Comparison of ENCODE assay signal across 27 cellular contexts in genomic region chr17:1634841-1635650, GRCh38. TPM values are rescaled to one million over a fixed set of nuclear protein-coding genes. Genes with fewer than 3 reads are reported as not detected.
DNase-seq lines count a peak whose midpoint lies in the region; ATAC-seq, FAIRE-seq and TF ChIP-seq lines count a peak whose summit lies in the region.
"Had no signal": no experiment of that assay in that cellular context is flagged by ENCODE, and none has a peak within 500 bp of the region (broad histone marks: within the 10 kb centered on the region; RNA-seq: fewer than 3 reads in every experiment).

No MANE protein-coding gene starts in this region.

- H3K4me1 ChIP-seq in neuronal stem cell (ENCODE audit: control insufficient read depth in 2 of 2, insufficient read depth in 1 of 2, low read depth in 1 of 2, low read length in 2 of 2) (peaks cover 17 to 22% of the 10 kb centered on the region in 2 donors), testis (peaks cover 10% of the 10 kb centered on the region)
- H3K4me1 ChIP-seq: BE2C, HAP-1 had no signal

- peak overlapping the region; percentile 53 for H2BK5ac ChIP-seq in neuronal stem cell (ENCODE audit: low read length)

- no peaks in the 10 kb centered on the region for H3K9me3 ChIP-seq in neuronal stem cell (replicated peaks in 1 of 2; ENCODE audit: control insufficient read depth in 2 of 2, insufficient read depth in 1 of 2, low read depth in 1 of 2, low read length in 2 of 2)
- no peaks in the 10 kb centered on the region for H3K9me3 ChIP-seq in testis
- H3K9me3 ChIP-seq: A549; BE2C; BLaER1 treated with 17β-estradiol and CSF1 and Interleukin-3, amounts not matched to agents 10 nM and 100 nM; HAP-1 had no signal

- no peak for FAIRE-seq in HTR-8/SVneo (lab: Jason Lieb, UNC)
- FAIRE-seq: A549, D721Med, GM12878, GM19239, H1 had no signal

- H3K27ac ChIP-seq in neuronal stem cell (replicated peaks; ENCODE audit: low read length) (no peak overlapping the region), testis (peak overlapping the region in 1 of 2 donors; percentile 71)
- H3K27ac ChIP-seq: A549, GM23248 had no signal

- H2AFZ ChIP-seq in neuronal stem cell (ENCODE audit: low read length) = no peak overlapping the region
- H2AFZ ChIP-seq: GM23248 had no signal

- peak overlapping the region; percentile 94 for H2BK12ac ChIP-seq in neuronal stem cell (ENCODE audit: low read length)

- peak overlapping the region; percentile 65 for H4K8ac ChIP-seq in neuronal stem cell (ENCODE audit: low read depth, low read length)

- no peak overlapping the region for H3K4me3 Mint-ChIP-seq in WTC11
- H3K4me3 Mint-ChIP-seq: CD14-positive monocyte; CD4-positive, alpha-beta T cell; CD8-positive, alpha-beta memory T cell; HFFc6 had no signal

- H3K4ac ChIP-seq in neuronal stem cell (ENCODE audit: low read length) = peak overlapping the region; percentile 89

- no peak for ATAC-seq in WTC11
- ATAC-seq: A549, GM12878 had no signal

- no peaks in the 10 kb centered on the region for H3K36me3 ChIP-seq in H7 (replicated peaks; ENCODE audit: control insufficient read depth, insufficient read depth, low read length)
- no peaks in the 10 kb centered on the region for H3K36me3 ChIP-seq in neuronal stem cell (replicated peaks in 1 of 2; ENCODE audit: control insufficient read depth in 2 of 2, insufficient read depth in 2 of 2, low read length in 2 of 2)
- H3K36me3 ChIP-seq in testis (ENCODE audit: low read depth, missing control alignments) = no peaks in the 10 kb centered on the region
- H3K36me3 ChIP-seq: BE2C, HAP-1 had no signal

- H3K23ac ChIP-seq in neuronal stem cell (ENCODE audit: low read depth, low read length, poor library complexity) = no peak overlapping the region

- H3K27ac Mint-ChIP-seq in WTC11 = no peak overlapping the region
- H3K27ac Mint-ChIP-seq: CD4-positive, alpha-beta T cell; HFFc6 had no signal

- no peak overlapping the region for H3K9ac ChIP-seq in neuronal stem cell (ENCODE audit: low read depth, low read length, poor library complexity)
- H3K9ac ChIP-seq: GM23248 had no signal

- H4K91ac ChIP-seq in neuronal stem cell (ENCODE audit: low read depth, low read length, poor library complexity) = no peak overlapping the region

- H2AK5ac ChIP-seq in neuronal stem cell (ENCODE audit: low read depth, low read length) = peak overlapping the region; percentile 90

- H3K79me1 ChIP-seq in neuronal stem cell (ENCODE audit: low read depth, low read length) = no peaks in the 10 kb centered on the region

- no peak overlapping the region for H2BK120ac ChIP-seq in neuronal stem cell (ENCODE audit: low read depth, low read length)

- H3K18ac ChIP-seq in neuronal stem cell (ENCODE audit: low read length) = peak overlapping the region; percentile 76

- no peak for TF ChIP-seq POLR2A in testis (IDR thresholded peaks at IDR 0.05)

- H3K14ac ChIP-seq in neuronal stem cell (ENCODE audit: low read length) = peak overlapping the region; percentile 71

- TF ChIP-seq CTCF in WTC11 (IDR thresholded peaks at IDR 0.05) (no peak), testis (IDR thresholded peaks at IDR 0.05) (no peak)

- CTCF ChIA-PET in WTC11 (lab: Charles Lee) = interaction anchor here (1.6 to 1.9 kb wide), 3 partner anchors 13 to 61 kb away, joined by 4 to 9 read pairs (median 4); partner anchors contain the start of gene RILP

- H3K4me2 ChIP-seq in neuronal stem cell (ENCODE audit: insufficient read depth, low read length, poor library complexity, severe bottlenecking) = peak overlapping the region; percentile 18
- H3K4me2 ChIP-seq: A549; BLaER1 treated with 17β-estradiol and CSF1 and Interleukin-3, amounts not matched to agents 10 nM and 100 nM had no signal

- H3K9me3 Mint-ChIP-seq in WTC11 = no peaks in the 10 kb centered on the region
- H3K9me3 Mint-ChIP-seq: CD4-positive, alpha-beta T cell; HFFc6 had no signal

- WGBS in neuronal stem cell (ENCODE audit: extremely low coverage in 2 of 2, insufficient read length in 2 of 2, insufficient replicate concordance in 1 of 2), 2 donors = no CpG with 5 or more reads among the region's 45 CpGs
- WGBS in testis, 2 donors = 73 to 75% methylated on average over 20 to 45 of the region's 45 CpGs

- peaks cover 2% of the 10 kb centered on the region; the same call in 1 of the 2 replicates for H3K36me3 Mint-ChIP-seq in WTC11

- H3K27me3 ChIP-seq in H7 (ENCODE audit: control insufficient read depth, insufficient read depth, low read length) (no peaks in the 10 kb centered on the region), neuronal stem cell (ENCODE audit: control insufficient read depth in 3 of 3, insufficient read depth in 3 of 3, low read depth in 1 of 3, low read length in 3 of 3) (peaks cover 0 to 5% (median 0%) of the 10 kb centered on the region in 3 experiments), testis (no peaks in the 10 kb centered on the region)
- H3K27me3 ChIP-seq: BE2C; BLaER1 treated with 17β-estradiol and CSF1 and Interleukin-3, amounts not matched to agents 10 nM and 100 nM had no signal

- intact Hi-C loops in testis (cut with DNase I; ENCODE audit: low total_unique reads) = no loop called here

- H3K4me1 Mint-ChIP-seq in WTC11 = peaks cover 15% of the 10 kb centered on the region

- no peak overlapping the region for H3K4me3 ChIP-seq in H7 (ENCODE audit: insufficient read depth, low read depth, low read length)
- no peak overlapping the region for H3K4me3 ChIP-seq in neuronal stem cell (ENCODE audit: low read length in 2 of 2)
- peak overlapping the region; percentile 3 to 38 for H3K4me3 ChIP-seq in testis
- H3K4me3 ChIP-seq: A549; BLaER1 treated with 17β-estradiol and CSF1 and Interleukin-3, amounts not matched to agents 10 nM and 100 nM; GM12878; GM23248; HAP-1 had no signal

- peak; percentile 36 for DNase-seq in H7
- DNase-seq in WTC11 (ENCODE audit: low spot score) = no peak
- no peak for DNase-seq in neuronal stem cell (ENCODE audit: low spot score)
- no peak for DNase-seq in testis
- no peak for DNase-seq in activated CD4-positive, alpha-beta T cell treated with anti-CD3 and anti-CD28 coated beads for 48 hours
- DNase-seq in NCI-H2171 (lab: John Stamatoyannopoulos, UW) = no peak
- no peak for DNase-seq in HTR-8/SVneo (ENCODE audit: insufficient read length, low spot score)
- DNase-seq: 8988T; ACHN; AML-193; BE2C; CD4-positive, alpha-beta T cell; CD8-positive, alpha-beta memory T cell; DMS 273 treated with DMSO at 0.1 percent for 48 hours; DMS79; EL; GDM1; GM23248; HFFc6 had no signal

- peaks cover 11% of the 10 kb centered on the region; the same call in 1 of the 2 replicates for H3K27me3 Mint-ChIP-seq in WTC11 (ENCODE audit: low read depth)
- H3K27me3 Mint-ChIP-seq: CD4-positive, alpha-beta T cell; CD8-positive, alpha-beta memory T cell had no signal

- H2BK15ac ChIP-seq in neuronal stem cell (ENCODE audit: low read length) = peak overlapping the region; percentile 96

- POLR2A ChIA-PET in WTC11 (lab: Charles Lee) = no interaction called here

TF ChIP-seq in WTC11, 78 proteins besides CTCF, POLR2A, EP300 and RAD21:
- TF ChIP-seq NR1H2 (CRISPR knock-in tag; IDR thresholded peaks at IDR 0.05) (0 out of 2 replicates have a peak, but pooled peaks have one; percentile 46), OVOL2 (CRISPR knock-in tag; IDR thresholded peaks at IDR 0.05; ENCODE audit: borderline replicate concordance) (no peak), ZBTB43 (CRISPR knock-in tag; IDR thresholded peaks at IDR 0.05) (no peak)

RNA-seq across cellular contexts. Expression of gene SLC43A2, which starts 6.4 kb away (rescaled TPM):
- total RNA-seq in H7 (2014; rRNA removed; shearing (Covaris generic)) = 36.0 and 37.7 TPM in 2 replicates
- total RNA-seq in WTC11 (2021) = 10.3 to 11.6 TPM (median 11.0 TPM) in 3 replicates
- polyA plus RNA-seq in neuronal stem cell (2013, experiment 1 of 2) = 11.3 TPM
- 11.0 TPM for polyA plus RNA-seq in neuronal stem cell (2013, experiment 2 of 2)
- total RNA-seq in testis = 10 to 100 TPM; 12.4 to 15.7 TPM
- polyA plus RNA-seq in testis (ENCODE audit: insufficient read depth, low read depth, low replicate concordance) = 11.7 TPM

RNA-seq across cellular contexts. Expression of gene SCARF1, which starts 10.5 kb away (rescaled TPM):
- total RNA-seq in H7 (2014; rRNA removed; shearing (Covaris generic)) = 5.1 and 7.6 TPM in 2 replicates
- total RNA-seq in WTC11 (2021) (3.7 to 5.4 TPM (median 4.9 TPM) in 3 replicates), testis (10 to 100 TPM in 1 of 2 donors, 1 to 10 TPM in 1; 9.3 to 11.6 TPM)
- 0.67 TPM for polyA plus RNA-seq in neuronal stem cell (2013, experiment 1 of 2)
- polyA plus RNA-seq in neuronal stem cell (2013, experiment 2 of 2) = 0.69 TPM
- polyA plus RNA-seq in testis (ENCODE audit: insufficient read depth, low read depth, low replicate concordance) = 4.7 TPM
- total RNA-seq: GM23248 had no signal

RNA-seq across cellular contexts. Expression of gene RILP, which starts 14.6 kb away (rescaled TPM):
- 31.0 and 32.8 TPM in 2 replicates for total RNA-seq in H7 (2014; rRNA removed; shearing (Covaris generic))
- total RNA-seq in WTC11 (2021) (10.2 to 13.8 TPM (median 11.7 TPM) in 3 replicates), testis (10 to 100 TPM; 30.6 to 32.5 TPM)
- 4.3 TPM for polyA plus RNA-seq in neuronal stem cell (2013, experiment 1 of 2)
- 4.0 TPM for polyA plus RNA-seq in neuronal stem cell (2013, experiment 2 of 2)
- 8.4 TPM for polyA plus RNA-seq in testis (ENCODE audit: insufficient read depth, low read depth, low replicate concordance)

RNA-seq across cellular contexts. Expression of gene PRPF8, which starts 49.6 kb away (rescaled TPM):
- total RNA-seq in H7 (2014; rRNA removed; shearing (Covaris generic)) = 128 and 146 TPM in 2 replicates
- total RNA-seq in WTC11 (2021) (323 to 388 TPM (median 328 TPM) in 3 replicates), testis (100 to 1,000 TPM; 307 to 325 TPM)
- polyA plus RNA-seq in neuronal stem cell (2013, experiment 1 of 2) = 95.4 TPM
- 97.1 TPM for polyA plus RNA-seq in neuronal stem cell (2013, experiment 2 of 2)
- polyA plus RNA-seq in testis (ENCODE audit: insufficient read depth, low read depth, low replicate concordance) = 315 TPM

Comparison
In these comparisons a context has a peak if more than half of its experiments do, and no peak if none do; other contexts are left out.
1. H3K4me3 ChIP-seq: peak in testis (2 of 2); none in H7 (single experiment) and neuronal stem cell (0 of 2).